ENCODE assay signal across 1 cellular context in genomic region chr19:7596191-7596937, GRCh38.
TF ChIP-seq lines count a peak whose summit lies in the region.

No MANE protein-coding gene starts in this region.

TF ChIP-seq in SK-N-SH treated with all-trans-retinoic acid at 6 μM for 48 hours, 23 proteins besides CTCF, POLR2A, EP300 and RAD21 (continued from another document):
- no peak for TF ChIP-seq CSRNP3 (CRISPR knock-in tag; IDR thresholded peaks at IDR 0.05)
- TF ChIP-seq OSR1 (CRISPR knock-in tag; IDR thresholded peaks at IDR 0.05) = no peak
- TF ChIP-seq ZNF70 (CRISPR knock-in tag; IDR thresholded peaks at IDR 0.05) = no peak
- no peak for TF ChIP-seq TSHZ2 (CRISPR knock-in tag; IDR thresholded peaks at IDR 0.05)
- no peak for TF ChIP-seq GLIS3 (CRISPR knock-in tag; IDR thresholded peaks at IDR 0.05)
- no peak for TF ChIP-seq ZNF565 (CRISPR knock-in tag; conservative IDR thresholded peaks at IDR 0.05; ENCODE audit: low read depth)
- no peak for TF ChIP-seq ARNTL (CRISPR knock-in tag; IDR thresholded peaks at IDR 0.05; ENCODE audit: borderline replicate concordance, low read depth)
- TF ChIP-seq BACH2 (CRISPR knock-in tag; IDR thresholded peaks at IDR 0.05; ENCODE audit: borderline replicate concordance) = no peak
